ENCODE assay signal across 8 cellular contexts in genomic region chr17:18859256-18859655, GRCh38. TPM values are rescaled to one million over a fixed set of nuclear protein-coding genes. Genes with fewer than 3 reads are reported as not detected.
DNase-seq lines count a peak whose midpoint lies in the region; ATAC-seq and TF ChIP-seq lines count a peak whose summit lies in the region.

No MANE protein-coding gene starts in this region.

- no peaks in the 10 kb centered on the region for H3K9me2 ChIP-seq in hepatocyte (replicated peaks; ENCODE audit: insufficient read depth)

- CTCF ChIA-PET in activated CD4-positive, alpha-beta memory T cell treated with anti-CD3 and anti-CD28 coated beads, Interleukin-2, amount 10 ng/mL, durations not matched to agents 7 days and 5 days (lab: Charles Lee): interaction anchor here (1.2 to 2.7 kb wide), 4 partner anchors 8 to 145 kb away, joined by 3 to 14 read pairs (median 4); no protein-coding TSS in a partner anchor

- no peak overlapping the region for H2AFZ ChIP-seq in hepatocyte

- POLR2A ChIA-PET in activated CD4-positive, alpha-beta memory T cell treated with anti-CD3 and anti-CD28 coated beads, Interleukin-2, amount 10 ng/mL, durations not matched to agents 7 days and 5 days (lab: Charles Lee): interaction anchor here (0.6 to 2.1 kb wide), 10 partner anchors 9 to 675 kb away, joined by 3 to 10 read pairs (median 3); partner anchors contain the start of gene FAM83G

- no peaks in the 10 kb centered on the region for H3K27me3 Mint-ChIP-seq in activated naive CD4-positive, alpha-beta T cell treated with anti-CD3 and anti-CD28 coated beads, Interleukin-2, amount 50 U/mL, for 24 hours
- H3K27me3 Mint-ChIP-seq in activated CD4-positive, alpha-beta memory T cell treated with anti-CD3 and anti-CD28 coated beads, Interleukin-2, amount 10 ng/mL, durations not matched to agents 7 days and 5 days: no peaks in the 10 kb centered on the region
- no peaks in the 10 kb centered on the region for H3K27me3 Mint-ChIP-seq in stimulated activated memory B cell treated with anti-CD40 and anti-IgM and Interleukin-4, amounts not matched to agents 10 μg/mL and 1 μg/mL and 100 μg/mL, for 72 hours

- H3K9me3 Mint-ChIP-seq in activated naive CD4-positive, alpha-beta T cell treated with anti-CD3 and anti-CD28 coated beads, Interleukin-2, amount 50 U/mL, for 24 hours: no peaks in the 10 kb centered on the region
- H3K9me3 Mint-ChIP-seq in activated CD4-positive, alpha-beta memory T cell treated with anti-CD3 and anti-CD28 coated beads, Interleukin-2, amount 10 ng/mL, durations not matched to agents 7 days and 5 days: no peaks in the 10 kb centered on the region
- no peaks in the 10 kb centered on the region for H3K9me3 Mint-ChIP-seq in stimulated activated memory B cell treated with anti-CD40 and anti-IgM and Interleukin-4, amounts not matched to agents 10 μg/mL and 1 μg/mL and 100 μg/mL, for 72 hours

- H3K4me3 ChIP-seq in hepatocyte: peak overlapping the region; percentile 83

- H3K9me3 ChIP-seq in hepatocyte (ENCODE audit: low read depth): no peaks in the 10 kb centered on the region

- H3K4me1 ChIP-seq in hepatocyte (ENCODE audit: insufficient read depth): no peaks in the 10 kb centered on the region

- peak overlapping the region; percentile 78 for H3K4me2 ChIP-seq in hepatocyte

- DNase-seq in activated naive CD4-positive, alpha-beta T cell treated with Interleukin-2 at 50 U/mL for 16 hours: no peak
- no peak for DNase-seq in activated CD4-positive, alpha-beta memory T cell treated with anti-CD3 and anti-CD28 coated beads, Interleukin-2, amount 10 ng/mL, durations not matched to agents 7 days and 5 days
- peak; percentile 28 for DNase-seq in hepatocyte (ENCODE audit: low spot score)
- DNase-seq in activated CD4-positive, CD25-positive, alpha-beta regulatory T cell treated with anti-CD3 and anti-CD28 coated beads, Interleukin-2, amount 50 U/mL, for 72 hours: no peak

- H4K20me1 ChIP-seq in hepatocyte (ENCODE audit: insufficient read depth, poor library complexity, severe bottlenecking): no peaks in the 10 kb centered on the region

- H3K36me3 Mint-ChIP-seq in activated naive CD4-positive, alpha-beta T cell treated with anti-CD3 and anti-CD28 coated beads, Interleukin-2, amount 50 U/mL, for 24 hours: no peaks in the 10 kb centered on the region
- H3K36me3 Mint-ChIP-seq in activated CD4-positive, alpha-beta memory T cell treated with anti-CD3 and anti-CD28 coated beads, Interleukin-2, amount 10 ng/mL, durations not matched to agents 7 days and 5 days (ENCODE audit: low read depth): peaks cover 5% of the 10 kb centered on the region
- H3K36me3 Mint-ChIP-seq in stimulated activated memory B cell treated with anti-CD40 and anti-IgM and Interleukin-4, amounts not matched to agents 10 μg/mL and 1 μg/mL and 100 μg/mL, for 72 hours: no peaks in the 10 kb centered on the region

- no peak overlapping the region for H3K27ac Mint-ChIP-seq in activated naive CD4-positive, alpha-beta T cell treated with anti-CD3 and anti-CD28 coated beads, Interleukin-2, amount 50 U/mL, for 24 hours
- peak overlapping the region; percentile 28 for H3K27ac Mint-ChIP-seq in activated CD4-positive, alpha-beta memory T cell treated with anti-CD3 and anti-CD28 coated beads, Interleukin-2, amount 10 ng/mL, durations not matched to agents 7 days and 5 days
- peak overlapping the region; percentile 83 for H3K27ac Mint-ChIP-seq in stimulated activated memory B cell treated with anti-CD40 and anti-IgM and Interleukin-4, amounts not matched to agents 10 μg/mL and 1 μg/mL and 100 μg/mL, for 72 hours

- WGBS in hepatocyte (ENCODE audit: low lambda C conversion rate, missing lambda C conversion rate): 33% methylated on average over 4 of the region's 4 CpGs

- H3K4me3 Mint-ChIP-seq in activated naive CD4-positive, alpha-beta T cell treated with anti-CD3 and anti-CD28 coated beads, Interleukin-2, amount 50 U/mL, for 24 hours: peak overlapping the region; percentile 89
- peak overlapping the region; percentile 85 for H3K4me3 Mint-ChIP-seq in activated CD4-positive, alpha-beta memory T cell treated with anti-CD3 and anti-CD28 coated beads, Interleukin-2, amount 10 ng/mL, durations not matched to agents 7 days and 5 days
- peak overlapping the region; percentile 88 for H3K4me3 Mint-ChIP-seq in stimulated activated memory B cell treated with anti-CD40 and anti-IgM and Interleukin-4, amounts not matched to agents 10 μg/mL and 1 μg/mL and 100 μg/mL, for 72 hours

- peaks cover 56% of the 10 kb centered on the region for H3K4me1 Mint-ChIP-seq in activated naive CD4-positive, alpha-beta T cell treated with anti-CD3 and anti-CD28 coated beads, Interleukin-2, amount 50 U/mL, for 24 hours
- H3K4me1 Mint-ChIP-seq in activated CD4-positive, alpha-beta memory T cell treated with anti-CD3 and anti-CD28 coated beads, Interleukin-2, amount 10 ng/mL, durations not matched to agents 7 days and 5 days: peaks cover 50% of the 10 kb centered on the region
- H3K4me1 Mint-ChIP-seq in stimulated activated memory B cell treated with anti-CD40 and anti-IgM and Interleukin-4, amounts not matched to agents 10 μg/mL and 1 μg/mL and 100 μg/mL, for 72 hours: peaks cover 52% of the 10 kb centered on the region

- no peak for ATAC-seq in stimulated activated memory B cell treated with anti-CD40 and anti-IgM and Interleukin-4, amounts not matched to agents 10 μg/mL and 1 μg/mL and 100 μg/mL, for 72 hours
- ATAC-seq in HG03520 (IDR thresholded peaks at IDR 0.05; ENCODE audit: unreplicated experiment) (no peak), HG02885 (IDR thresholded peaks at IDR 0.05; ENCODE audit: poor library complexity, unreplicated experiment) (no peak)

- H3K79me2 ChIP-seq in hepatocyte: peaks cover 62% of the 10 kb centered on the region

- no peaks in the 10 kb centered on the region for H3K27me3 ChIP-seq in hepatocyte

- no peaks in the 10 kb centered on the region for H3K36me3 ChIP-seq in hepatocyte (replicated peaks; ENCODE audit: insufficient read depth, low read depth)

- TF ChIP-seq CTCF in hepatocyte (IDR thresholded peaks at IDR 0.05; ENCODE audit: poor library complexity): no peak

- peak overlapping the region; percentile 93 for H3K27ac ChIP-seq in hepatocyte

RNA-seq across cellular contexts. Expression of gene PRPSAP2, which starts 1.3 kb away (rescaled TPM):
- total RNA-seq in activated CD4-positive, alpha-beta memory T cell treated with anti-CD3 and anti-CD28 coated beads, Interleukin-2, amount 10 ng/mL, durations not matched to agents 7 days and 5 days: 10 to 100 TPM; 36.0 to 36.6 TPM
- 49.8 and 55.7 TPM in 2 replicates for total RNA-seq in hepatocyte
- 25.0 and 32.1 TPM in 2 replicates for polyA plus RNA-seq in hepatocyte
